Comparison of ENCODE assay signal across 23 cellular contexts in the genomic region with DNA sequence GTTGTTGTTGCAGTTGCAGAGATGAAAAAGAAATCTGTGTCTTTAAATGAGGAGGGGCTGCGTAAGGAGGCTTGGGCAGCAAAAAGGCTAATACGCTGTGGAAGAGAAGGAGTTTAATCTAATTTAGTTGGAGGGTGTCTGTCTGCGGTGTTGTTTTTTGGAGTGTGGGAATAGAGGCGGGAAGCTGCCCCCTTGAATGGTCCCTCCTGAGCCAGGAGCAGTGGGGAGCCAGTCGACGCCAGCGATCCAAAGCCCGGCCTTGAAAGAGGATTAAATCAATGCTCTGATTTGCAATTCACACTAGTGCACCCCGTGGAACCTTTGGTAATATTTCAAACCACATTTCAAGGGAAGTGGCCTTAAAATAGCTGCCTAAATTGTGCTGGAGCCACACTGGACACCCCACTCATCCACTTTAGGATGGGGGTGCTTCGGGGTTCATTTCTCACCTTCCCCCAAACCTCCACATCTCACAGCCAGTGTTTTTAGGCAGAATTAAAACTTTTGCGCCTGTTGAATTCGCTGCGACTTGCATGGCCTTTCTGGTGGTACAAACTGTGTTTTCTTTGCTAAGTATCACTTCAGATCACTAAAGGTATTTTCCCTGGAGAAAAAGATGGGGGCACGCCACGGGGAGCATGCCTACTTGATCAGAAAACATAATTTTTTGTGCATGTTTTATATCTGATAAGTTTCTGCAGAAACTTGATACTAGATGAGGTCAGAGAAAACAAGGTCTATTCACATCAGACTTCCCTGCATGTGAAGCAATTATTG. TPM values are rescaled to one million over a fixed set of nuclear protein-coding genes. Genes with fewer than 3 reads are reported as not detected.
"Had no signal": no experiment of that assay in that cellular context is flagged by ENCODE, and none has a peak within 500 bp of the region (broad histone marks: within the 10 kb centered on the region; RNA-seq: fewer than 3 reads in every experiment).

No MANE protein-coding gene starts in this region.

- H3K9me3 ChIP-seq: breast epithelium, MG63 had no signal

- H3K4me1 ChIP-seq: breast epithelium had no signal

- H3K9ac ChIP-seq: KMS-11 had no signal

- H3K27ac ChIP-seq: breast epithelium, KMS-11, SK-N-MC had no signal

- H3K36me3 ChIP-seq: breast epithelium, MG63 had no signal

- H3K36me3 Mint-ChIP-seq: activated naive CD4-positive, alpha-beta T cell treated with anti-CD3 and anti-CD28 coated beads, Interleukin-2, amount 50 U/mL, for 24 hours; T-cell had no signal

- H3K4me3 Mint-ChIP-seq: activated CD8-positive, alpha-beta T cell treated with anti-CD3 and anti-CD28 coated beads, Interleukin-2, amount 10 ng/mL, durations not matched to agents 7 days and 5 days; activated naive CD4-positive, alpha-beta T cell treated with anti-CD3 and anti-CD28 coated beads, Interleukin-2, amount 50 U/mL, for 24 hours; T-cell had no signal

- DNase-seq: activated CD4-positive, alpha-beta T cell treated with anti-CD3 and anti-CD28 coated beads for 4 hours; activated CD8-positive, alpha-beta memory T cell treated with anti-CD3 and anti-CD28 coated beads, Interleukin-2, amount 50 U/mL, for 48 hours; activated CD8-positive, alpha-beta T cell treated with anti-CD3 and anti-CD28 coated beads, Interleukin-2, amount 10 ng/mL, durations not matched to agents 7 days and 5 days; activated effector memory CD4-positive, alpha-beta T cell treated with Interleukin-2 at 50 U/mL for 16 hours; activated naive CD4-positive, alpha-beta T cell; activated T-cell treated with anti-CD3 and anti-CD28 coated beads, Interleukin-2, amount 50 U/mL, for 1 hour; caudate nucleus; MG63; NCI-H1105; NCI-H1436; NCI-H1694 treated with DMSO at 0.1 percent for 48 hours; NCI-H2081; NCI-H446; NCI-H748 treated with DMSO at 0.1 percent for 48 hours; RPMI8226; T-cell; T-helper 2 cell had no signal

- H3K27ac Mint-ChIP-seq: activated CD8-positive, alpha-beta T cell treated with anti-CD3 and anti-CD28 coated beads, Interleukin-2, amount 10 ng/mL, durations not matched to agents 7 days and 5 days; activated naive CD4-positive, alpha-beta T cell treated with anti-CD3 and anti-CD28 coated beads, Interleukin-2, amount 50 U/mL, for 24 hours; T-cell had no signal

- H3K4me3 ChIP-seq: breast epithelium, MG63, SK-N-MC had no signal

- H3K9me3 Mint-ChIP-seq: activated naive CD4-positive, alpha-beta T cell treated with anti-CD3 and anti-CD28 coated beads, Interleukin-2, amount 50 U/mL, for 24 hours; T-cell had no signal

- H3K4me2 ChIP-seq: KMS-11 had no signal

RNA-seq across cellular contexts. Expression of a gene that starts 4.1 kb away (rescaled TPM):
- total RNA-seq: activated CD8-positive, alpha-beta T cell treated with anti-CD3 and anti-CD28 coated beads, Interleukin-2, amount 10 ng/mL, durations not matched to agents 7 days and 5 days; OCI-LY7; Right ventricle myocardium inferior; T-cell had no signal
